ENCODE assay signal across 38 cellular contexts in genomic region chr1:18130356-18130755, GRCh38. TPM values are rescaled to one million over a fixed set of nuclear protein-coding genes. Genes with fewer than 3 reads are reported as not detected.
"Had no signal": no experiment of that assay in that cellular context is flagged by ENCODE, and none has a peak within 500 bp of the region (broad histone marks: within the 10 kb centered on the region; RNA-seq: fewer than 3 reads in every experiment).

No MANE protein-coding gene starts in this region.

- H3K4me1 ChIP-seq: ascending aorta had no signal

- FAIRE-seq: bronchial epithelial cell, TTC549 had no signal

- H3K9me3 ChIP-seq: ascending aorta had no signal

- H3K36me3 ChIP-seq: ascending aorta, cardiac muscle cell had no signal

- H3K27ac ChIP-seq: ascending aorta, cardiac muscle cell, VCaP had no signal

- H3K4me3 Mint-ChIP-seq: activated B cell treated with CpG ODN at 0.5 μM for 24 hours; activated CD4-positive, alpha-beta memory T cell treated with anti-CD3 and anti-CD28 coated beads, Interleukin-2, amount 10 ng/mL, durations not matched to agents 7 days and 5 days; activated CD4-positive, alpha-beta T cell treated with anti-CD3 and anti-CD28 coated beads, Interleukin-2, amount 10 ng/mL, durations not matched to agents 24 days and 14 days; activated CD8-positive, alpha-beta memory T cell treated with anti-CD3 and anti-CD28 coated beads, Interleukin-2, amount 10 ng/mL, durations not matched to agents 7 days and 5 days; activated CD8-positive, alpha-beta T cell treated with anti-CD3 and anti-CD28 coated beads, Interleukin-2, amount 10 ng/mL, durations not matched to agents 7 days and 5 days; activated naive CD4-positive, alpha-beta T cell treated with anti-CD3 and anti-CD28 coated beads, Interleukin-2, amount 10 ng/mL, durations not matched to agents 7 days and 5 days; activated naive CD4-positive, alpha-beta T cell treated with anti-CD3 and anti-CD28 coated beads, Interleukin-2, amount 50 U/mL, for 24 hours; activated naive CD8-positive, alpha-beta T cell; activated naive CD8-positive, alpha-beta T cell treated with anti-CD3 and anti-CD28 coated beads, Interleukin-2, amount 10 ng/mL, durations not matched to agents 7 days and 5 days; activated naive CD8-positive, alpha-beta T cell treated with anti-CD3 and anti-CD28 coated beads, Interleukin-2, amount 50 U/mL, for 24 hours; activated T-cell treated with anti-CD3 and anti-CD28 coated beads, Interleukin-2, amount 50 U/mL, for 24 hours; brain; central memory CD8-positive, alpha-beta T cell; T-helper 1 cell treated with Interleukin-12 subunit alpha and Interleukin-12 subunit beta and Interleukin-4 antibody, amounts not matched to agents 30 μg/mL and 1 μg/mL, for 36 hours; T-helper 2 cell treated with Interferon-gamma antibody and Interleukin-4, amounts not matched to agents 5 μg/mL and 100 μg/mL, for 36 hours had no signal

- H3K36me3 Mint-ChIP-seq: activated CD8-positive, alpha-beta memory T cell treated with anti-CD3 and anti-CD28 coated beads, Interleukin-2, amount 10 ng/mL, durations not matched to agents 7 days and 5 days; activated naive CD4-positive, alpha-beta T cell treated with anti-CD3 and anti-CD28 coated beads, Interleukin-2, amount 10 ng/mL, durations not matched to agents 7 days and 5 days; activated naive CD4-positive, alpha-beta T cell treated with anti-CD3 and anti-CD28 coated beads, Interleukin-2, amount 50 U/mL, for 24 hours; activated naive CD8-positive, alpha-beta T cell; activated naive CD8-positive, alpha-beta T cell treated with anti-CD3 and anti-CD28 coated beads, Interleukin-2, amount 10 ng/mL, durations not matched to agents 7 days and 5 days; brain had no signal

- H3K27ac Mint-ChIP-seq: activated B cell treated with CpG ODN at 0.5 μM for 24 hours; activated CD4-positive, alpha-beta memory T cell treated with anti-CD3 and anti-CD28 coated beads, Interleukin-2, amount 10 ng/mL, durations not matched to agents 7 days and 5 days; activated CD4-positive, alpha-beta T cell treated with anti-CD3 and anti-CD28 coated beads, Interleukin-2, amount 10 ng/mL, durations not matched to agents 24 days and 14 days; activated CD8-positive, alpha-beta memory T cell treated with anti-CD3 and anti-CD28 coated beads, Interleukin-2, amount 10 ng/mL, durations not matched to agents 7 days and 5 days; activated CD8-positive, alpha-beta T cell treated with anti-CD3 and anti-CD28 coated beads, Interleukin-2, amount 10 ng/mL, durations not matched to agents 7 days and 5 days; activated naive CD4-positive, alpha-beta T cell treated with anti-CD3 and anti-CD28 coated beads, Interleukin-2, amount 10 ng/mL, durations not matched to agents 7 days and 5 days; activated naive CD4-positive, alpha-beta T cell treated with anti-CD3 and anti-CD28 coated beads, Interleukin-2, amount 50 U/mL, for 24 hours; activated naive CD8-positive, alpha-beta T cell; activated naive CD8-positive, alpha-beta T cell treated with anti-CD3 and anti-CD28 coated beads, Interleukin-2, amount 10 ng/mL, durations not matched to agents 7 days and 5 days; activated naive CD8-positive, alpha-beta T cell treated with anti-CD3 and anti-CD28 coated beads, Interleukin-2, amount 50 U/mL, for 24 hours; activated T-cell treated with anti-CD3 and anti-CD28 coated beads, Interleukin-2, amount 50 U/mL, for 24 hours; activated T-helper 2 cell treated with anti-CD3 and anti-CD28 coated beads, Interferon-gamma antibody, Interleukin-2, Interleukin-4, amounts not matched to agents 10 μg/mL and 5 μg/mL and 100 μg/mL, durations not matched to agents 14 hours and 24 hours and 36 hours; brain; T-helper 1 cell treated with Interleukin-12 subunit alpha and Interleukin-12 subunit beta and Interleukin-4 antibody, amounts not matched to agents 30 μg/mL and 1 μg/mL, for 36 hours; T-helper 2 cell treated with Interferon-gamma antibody and Interleukin-4, amounts not matched to agents 5 μg/mL and 100 μg/mL, for 36 hours had no signal

- DNase-seq: activated B cell treated with CpG ODN at 0.5 μM for 24 hours; activated CD4-positive, alpha-beta memory T cell treated with anti-CD3 and anti-CD28 coated beads, Interleukin-2, amount 10 ng/mL, durations not matched to agents 7 days and 5 days; activated CD4-positive, alpha-beta T cell treated with anti-CD3 and anti-CD28 coated beads for 4 hours; activated CD4-positive, alpha-beta T cell treated with anti-CD3 and anti-CD28 coated beads, Interleukin-2, amount 10 ng/mL, durations not matched to agents 24 days and 14 days; activated CD4-positive, alpha-beta T cell treated with anti-CD3 and anti-CD28 coated beads, Interleukin-2, amount 50 U/mL, for 1 hour; activated CD4-positive, alpha-beta T cell treated with anti-CD3 and anti-CD28 coated beads, Interleukin-2, amount 50 U/mL, for 48 hours; activated CD4-positive, CD25-positive, alpha-beta regulatory T cell treated with anti-CD3 and anti-CD28 coated beads, Interleukin-2, amount 50 U/mL, for 72 hours; activated CD8-positive, alpha-beta memory T cell treated with anti-CD3 and anti-CD28 coated beads for 24 hours; activated CD8-positive, alpha-beta memory T cell treated with anti-CD3 and anti-CD28 coated beads, Interleukin-2, amount 10 ng/mL, durations not matched to agents 7 days and 5 days; activated CD8-positive, alpha-beta memory T cell treated with anti-CD3 and anti-CD28 coated beads, Interleukin-2, amount 50 U/mL, for 48 hours; activated CD8-positive, alpha-beta T cell treated with anti-CD3 and anti-CD28 coated beads, Interleukin-2, amount 10 ng/mL, durations not matched to agents 7 days and 5 days; activated effector memory CD4-positive, alpha-beta T cell treated with Interleukin-2 at 50 U/mL for 16 hours; activated gamma-delta T cell; activated naive CD4-positive, alpha-beta T cell treated with anti-CD3 and anti-CD28 coated beads, Interleukin-2, amount 10 ng/mL, durations not matched to agents 7 days and 5 days; activated naive CD4-positive, alpha-beta T cell treated with Interleukin-2 at 50 U/mL for 16 hours; activated naive CD8-positive, alpha-beta T cell treated with anti-CD3 and anti-CD28 coated beads, Interleukin-2, amount 10 ng/mL, durations not matched to agents 7 days and 5 days; activated naive CD8-positive, alpha-beta T cell treated with anti-CD3 and anti-CD28 coated beads, Interleukin-2, amount 50 U/mL, for 24 hours; activated T-cell treated with anti-CD3 and anti-CD28 coated beads, Interleukin-2, amount 50 U/mL, for 24 hours; activated T-cell treated with anti-CD3 and anti-CD28 coated beads, Interleukin-2, amount 50 U/mL, for 48 hours; amygdala; anterior cingulate cortex; caudate nucleus; cerebellar nuclear complex; T-helper 2 cell; T-helper 9 cell had no signal

- H3K27me3 ChIP-seq: ascending aorta, cardiac muscle cell had no signal

- H3K4me1 Mint-ChIP-seq: activated B cell treated with CpG ODN at 0.5 μM for 24 hours; activated CD4-positive, alpha-beta memory T cell treated with anti-CD3 and anti-CD28 coated beads, Interleukin-2, amount 10 ng/mL, durations not matched to agents 7 days and 5 days; activated CD8-positive, alpha-beta memory T cell treated with anti-CD3 and anti-CD28 coated beads, Interleukin-2, amount 10 ng/mL, durations not matched to agents 7 days and 5 days; activated naive CD4-positive, alpha-beta T cell treated with anti-CD3 and anti-CD28 coated beads, Interleukin-2, amount 10 ng/mL, durations not matched to agents 7 days and 5 days; activated naive CD4-positive, alpha-beta T cell treated with anti-CD3 and anti-CD28 coated beads, Interleukin-2, amount 50 U/mL, for 24 hours; activated naive CD8-positive, alpha-beta T cell treated with anti-CD3 and anti-CD28 coated beads, Interleukin-2, amount 10 ng/mL, durations not matched to agents 7 days and 5 days; activated naive CD8-positive, alpha-beta T cell treated with anti-CD3 and anti-CD28 coated beads, Interleukin-2, amount 50 U/mL, for 24 hours; central memory CD8-positive, alpha-beta T cell had no signal

- H3K27me3 Mint-ChIP-seq: activated CD4-positive, alpha-beta memory T cell treated with anti-CD3 and anti-CD28 coated beads, Interleukin-2, amount 10 ng/mL, durations not matched to agents 7 days and 5 days; activated CD4-positive, alpha-beta T cell treated with anti-CD3 and anti-CD28 coated beads, Interleukin-2, amount 10 ng/mL, durations not matched to agents 24 days and 14 days; activated naive CD4-positive, alpha-beta T cell treated with anti-CD3 and anti-CD28 coated beads, Interleukin-2, amount 10 ng/mL, durations not matched to agents 7 days and 5 days had no signal

- H3K4me3 ChIP-seq: ascending aorta, cardiac muscle cell had no signal

- H3K9me3 Mint-ChIP-seq: activated B cell treated with CpG ODN at 0.5 μM for 24 hours; activated CD4-positive, alpha-beta memory T cell treated with anti-CD3 and anti-CD28 coated beads, Interleukin-2, amount 10 ng/mL, durations not matched to agents 7 days and 5 days; activated CD4-positive, alpha-beta T cell treated with anti-CD3 and anti-CD28 coated beads, Interleukin-2, amount 10 ng/mL, durations not matched to agents 24 days and 14 days; activated naive CD4-positive, alpha-beta T cell treated with anti-CD3 and anti-CD28 coated beads, Interleukin-2, amount 10 ng/mL, durations not matched to agents 7 days and 5 days; activated naive CD4-positive, alpha-beta T cell treated with anti-CD3 and anti-CD28 coated beads, Interleukin-2, amount 50 U/mL, for 24 hours; activated naive CD8-positive, alpha-beta T cell treated with anti-CD3 and anti-CD28 coated beads, Interleukin-2, amount 10 ng/mL, durations not matched to agents 7 days and 5 days; activated naive CD8-positive, alpha-beta T cell treated with anti-CD3 and anti-CD28 coated beads, Interleukin-2, amount 50 U/mL, for 24 hours; activated T-cell treated with anti-CD3 and anti-CD28 coated beads, Interleukin-2, amount 50 U/mL, for 24 hours; activated T-helper 2 cell treated with anti-CD3 and anti-CD28 coated beads, Interferon-gamma antibody, Interleukin-2, Interleukin-4, amounts not matched to agents 10 μg/mL and 5 μg/mL and 100 μg/mL, durations not matched to agents 14 hours and 24 hours and 36 hours; central memory CD8-positive, alpha-beta T cell; T-helper 1 cell treated with Interleukin-12 subunit alpha and Interleukin-12 subunit beta and Interleukin-4 antibody, amounts not matched to agents 30 μg/mL and 1 μg/mL, for 36 hours; T-helper 2 cell treated with Interferon-gamma antibody and Interleukin-4, amounts not matched to agents 5 μg/mL and 100 μg/mL, for 36 hours had no signal

- ATAC-seq: activated CD8-positive, alpha-beta memory T cell treated with anti-CD3 and anti-CD28 coated beads, Interleukin-2, amount 10 ng/mL, durations not matched to agents 7 days and 5 days; activated CD8-positive, alpha-beta T cell treated with anti-CD3 and anti-CD28 coated beads, Interleukin-2, amount 10 ng/mL, durations not matched to agents 7 days and 5 days; activated naive CD8-positive, alpha-beta T cell treated with anti-CD3 and anti-CD28 coated beads, Interleukin-2, amount 50 U/mL, for 24 hours had no signal

RNA-seq across cellular contexts. Expression of gene IGSF21, which starts 22.8 kb away (rescaled TPM):
- total RNA-seq: activated B cell treated with CpG ODN at 0.5 μM for 24 hours; activated CD4-positive, alpha-beta memory T cell treated with anti-CD3 and anti-CD28 coated beads, Interleukin-2, amount 10 ng/mL, durations not matched to agents 7 days and 5 days; activated CD4-positive, alpha-beta T cell treated with anti-CD3 and anti-CD28 coated beads, Interleukin-2, amount 10 ng/mL, durations not matched to agents 24 days and 14 days; activated CD8-positive, alpha-beta memory T cell treated with anti-CD3 and anti-CD28 coated beads, Interleukin-2, amount 10 ng/mL, durations not matched to agents 7 days and 5 days; activated CD8-positive, alpha-beta T cell treated with anti-CD3 and anti-CD28 coated beads, Interleukin-2, amount 10 ng/mL, durations not matched to agents 7 days and 5 days; activated naive CD8-positive, alpha-beta T cell treated with anti-CD3 and anti-CD28 coated beads, Interleukin-2, amount 10 ng/mL, durations not matched to agents 7 days and 5 days; activated T-helper 2 cell treated with anti-CD3 and anti-CD28 coated beads, Interferon-gamma antibody, Interleukin-2, Interleukin-4, amounts not matched to agents 10 μg/mL and 5 μg/mL and 100 μg/mL, durations not matched to agents 14 hours and 24 hours and 36 hours; bronchial epithelial cell; chondrocyte had no signal
- polyA plus RNA-seq: cardiac muscle cell had no signal
